In the genomic region with DNA sequence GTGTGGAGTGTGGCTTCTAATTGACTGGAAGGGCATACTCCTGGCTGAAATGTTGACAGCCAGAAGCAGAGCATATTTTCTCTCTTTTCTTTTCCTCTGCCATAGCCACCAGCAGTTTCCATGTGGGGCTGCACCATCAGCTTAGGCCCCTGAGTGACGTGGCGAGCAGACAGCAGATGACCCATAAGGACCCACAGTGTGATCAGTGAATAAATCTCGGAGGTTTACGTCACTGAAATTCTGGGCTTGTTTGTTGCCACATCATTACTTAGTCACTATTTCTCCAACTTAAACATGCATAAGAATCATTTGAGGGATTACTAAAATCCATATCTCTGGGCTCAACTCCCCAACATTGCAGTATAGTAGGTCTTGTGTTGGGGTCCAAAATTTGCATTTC, we compare ENCODE assay signal across 1 cellular context.
A peak's percentile ranks its signal among the peaks of the same experiment; 100 is the strongest.
TF ChIP-seq lines count a peak whose summit lies in the region.

No MANE protein-coding gene starts in this region.

TF ChIP-seq in HepG2, 621 proteins besides CTCF, POLR2A, EP300 and RAD21:
- TF ChIP-seq, protein P1, sequence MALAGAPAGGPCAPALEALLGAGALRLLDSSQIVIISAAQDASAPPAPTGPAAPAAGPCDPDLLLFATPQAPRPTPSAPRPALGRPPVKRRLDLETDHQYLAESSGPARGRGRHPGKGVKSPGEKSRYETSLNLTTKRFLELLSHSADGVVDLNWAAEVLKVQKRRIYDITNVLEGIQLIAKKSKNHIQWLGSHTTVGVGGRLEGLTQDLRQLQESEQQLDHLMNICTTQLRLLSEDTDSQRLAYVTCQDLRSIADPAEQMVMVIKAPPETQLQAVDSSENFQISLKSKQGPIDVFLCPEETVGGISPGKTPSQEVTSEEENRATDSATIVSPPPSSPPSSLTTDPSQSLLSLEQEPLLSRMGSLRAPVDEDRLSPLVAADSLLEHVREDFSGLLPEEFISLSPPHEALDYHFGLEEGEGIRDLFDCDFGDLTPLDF (CRISPR knock-in tag; IDR thresholded peaks at IDR 0.05): no peak
- peak; percentile 63 for TF ChIP-seq CREB1 (IDR thresholded peaks at IDR 0.05)
- TF ChIP-seq CREB1 (CRISPR knock-in tag; IDR thresholded peaks at IDR 0.05): no peak
